ENCODE assay signal across 15 cellular contexts in genomic region chr21:40487406-40487805, GRCh38.
DNase-seq lines count a peak whose midpoint lies in the region; ATAC-seq and TF ChIP-seq lines count a peak whose summit lies in the region.
"Had no signal": no experiment of that assay in that cellular context is flagged by ENCODE, and none has a peak within 500 bp of the region (broad histone marks: within the 10 kb centered on the region; RNA-seq: fewer than 3 reads in every experiment).

No MANE protein-coding gene starts in this region.

- WGBS in esophagus muscularis mucosa = 85% methylated on average over 2 of the region's 2 CpGs

- H3K27ac ChIP-seq in esophagus muscularis mucosa (replicated peaks in 1 of 4) = no peak overlapping the region
- H3K27ac ChIP-seq: BLaER1 treated with 17β-estradiol and CSF1 and Interleukin-3, amounts not matched to agents 10 nM and 100 nM; GM23248 had no signal

- ATAC-seq in HG02610 (IDR thresholded peaks at IDR 0.05; ENCODE audit: unreplicated experiment) = no peak
- ATAC-seq: GM12878 had no signal

- no peaks in the 10 kb centered on the region for H3K36me3 ChIP-seq in esophagus muscularis mucosa
- H3K36me3 ChIP-seq: BLaER1 treated with 17β-estradiol and CSF1 and Interleukin-3, amounts not matched to agents 10 nM and 100 nM had no signal

- peaks cover 0 to 8% (median 0%) of the 10 kb centered on the region in 4 donors for H3K9me3 ChIP-seq in esophagus muscularis mucosa

- DNase-seq in NCI-H345 (lab: John Stamatoyannopoulos, UW) = peak; percentile 26
- no peak for DNase-seq in NCI-H345 treated with DMSO at 0.1 percent for 48 hours (lab: John Stamatoyannopoulos, UW; ENCODE audit: unreplicated experiment)
- DNase-seq in NCI-H2107 treated with DMSO at 0.1 percent for 48 hours (lab: John Stamatoyannopoulos, UW; ENCODE audit: unreplicated experiment) = peak; percentile 62
- peak; percentile 50 for DNase-seq in esophagus muscularis mucosa (ENCODE audit: extremely low spot score)
- DNase-seq in NCI-H82 treated with DMSO at 0.1 percent for 48 hours (lab: John Stamatoyannopoulos, UW; ENCODE audit: unreplicated experiment) = no peak
- no peak for DNase-seq in central memory CD4-positive, alpha-beta T cell
- DNase-seq: 8988T; ACHN; CD4-positive, CD25-positive, alpha-beta regulatory T cell; DMS53; GM23248; H7 had no signal

- H3K27me3 ChIP-seq in esophagus muscularis mucosa = no peaks in the 10 kb centered on the region
- H3K27me3 ChIP-seq: BLaER1 treated with 17β-estradiol and CSF1 and Interleukin-3, amounts not matched to agents 10 nM and 100 nM had no signal

- TF ChIP-seq CTCF in esophagus muscularis mucosa (IDR thresholded peaks at IDR 0.05) = no peak

- H3K4me1 ChIP-seq in esophagus muscularis mucosa = no peaks in the 10 kb centered on the region

- intact Hi-C loops in esophagus muscularis mucosa (cut with DNase I) = no loop called here

- TF ChIP-seq POLR2A in esophagus muscularis mucosa (IDR thresholded peaks at IDR 0.05; ENCODE audit: low read depth) = no peak

- H3K4me3 ChIP-seq in esophagus muscularis mucosa = no peak overlapping the region
- H3K4me3 ChIP-seq: BLaER1 treated with 17β-estradiol and CSF1 and Interleukin-3, amounts not matched to agents 10 nM and 100 nM; GM12878; GM23248 had no signal

- no peak for TF ChIP-seq EP300 in esophagus muscularis mucosa (IDR thresholded peaks at IDR 0.05)

Comparison
In these comparisons a context has a peak if more than half of its experiments do, and no peak if none do; other contexts are left out.
1. DNase-seq: peak in NCI-H345 (single experiment), NCI-H2107 treated with DMSO at 0.1 percent for 48 hours (single experiment) and esophagus muscularis mucosa (single experiment); none in NCI-H345 treated with DMSO at 0.1 percent for 48 hours (single experiment), NCI-H82 treated with DMSO at 0.1 percent for 48 hours (single experiment) and central memory CD4-positive, alpha-beta T cell (single experiment).